In the genomic region with DNA sequence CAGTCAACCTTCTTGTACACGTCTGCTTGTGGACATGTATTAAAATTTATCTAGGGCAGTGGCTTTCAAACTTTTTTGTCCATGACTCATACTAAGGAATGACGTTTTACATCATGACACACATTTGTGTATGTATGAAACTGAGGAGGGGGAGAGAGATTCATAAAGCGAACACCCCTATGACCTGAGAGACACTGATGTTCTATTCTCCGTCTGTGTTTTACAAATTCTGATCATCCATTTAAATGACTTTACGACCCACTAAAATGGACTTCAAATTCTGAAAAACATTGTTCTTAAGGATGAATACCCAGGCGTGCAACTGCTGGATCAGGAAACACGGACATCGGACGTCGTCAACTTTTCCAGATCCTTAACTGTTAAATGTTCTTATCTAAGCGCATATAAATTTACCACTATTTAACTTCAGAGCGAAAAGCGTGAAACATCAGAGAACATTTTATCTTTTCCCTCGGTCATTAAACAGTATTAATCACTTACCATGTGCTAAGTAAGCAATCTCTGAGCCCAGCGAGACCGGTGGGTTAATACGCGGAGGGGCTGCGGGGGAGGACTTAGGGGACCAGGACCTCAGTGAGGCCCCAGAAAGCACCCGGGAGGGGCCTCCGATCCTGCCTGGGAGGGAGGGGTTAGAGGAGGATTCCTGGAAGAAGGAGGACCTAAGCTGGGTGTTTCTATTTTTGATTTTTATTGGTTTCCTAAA, we compare ENCODE assay signal across 8 cellular contexts.
A peak's percentile ranks its signal among the peaks of the same experiment; 100 is the strongest.
DNase-seq lines count a peak whose midpoint lies in the region; ATAC-seq lines count a peak whose summit lies in the region.

No MANE protein-coding gene starts in this region.

- H3K4me3 Mint-ChIP-seq in activated naive CD8-positive, alpha-beta T cell treated with anti-CD3 and anti-CD28 coated beads, Interleukin-2, amount 50 U/mL, for 24 hours, result peak overlapping the region; percentile 71
- peak overlapping the region; percentile 59 for H3K4me3 Mint-ChIP-seq in stimulated activated effector memory CD8-positive, alpha-beta T cell treated with anti-CD3 and anti-CD28 coated beads, Interleukin-12 subunit alpha, Interleukin-12 subunit beta, amount 100 ng/mL, for 72 hours

- H3K27me3 Mint-ChIP-seq in activated naive CD8-positive, alpha-beta T cell treated with anti-CD3 and anti-CD28 coated beads, Interleukin-2, amount 50 U/mL, for 24 hours, result peaks cover 15% of the 10 kb centered on the region

- H3K4me1 Mint-ChIP-seq in activated naive CD8-positive, alpha-beta T cell treated with anti-CD3 and anti-CD28 coated beads, Interleukin-2, amount 50 U/mL, for 24 hours, result peaks cover 17% of the 10 kb centered on the region
- no peaks in the 10 kb centered on the region for H3K4me1 Mint-ChIP-seq in stimulated activated effector memory CD8-positive, alpha-beta T cell treated with anti-CD3 and anti-CD28 coated beads, Interleukin-12 subunit alpha, Interleukin-12 subunit beta, amount 100 ng/mL, for 72 hours

- peak; percentile 3 to 18 for DNase-seq in stimulated activated CD4-positive, alpha-beta T cell treated with anti-CD3 and anti-CD28 coated beads, Interleukin-2, amount 100 ng/mL, for 24 hours
- no peak for DNase-seq in stimulated activated CD4-positive, alpha-beta T cell treated with anti-CD3 and anti-CD28 coated beads, Interleukin-4, amount 100 ng/mL, for 4 hours
- no peak for DNase-seq in activated naive CD8-positive, alpha-beta T cell treated with anti-CD3 and anti-CD28 coated beads, Interleukin-2, amount 50 U/mL, for 24 hours
- DNase-seq in iPS-NIHi7 (ENCODE audit: extremely low spot score) (peak; percentile 37), DMS114 treated with DMSO at 0.1 percent for 48 hours (lab: John Stamatoyannopoulos, UW; ENCODE audit: unreplicated experiment) (no peak)
- DNase-seq in stimulated activated effector memory CD8-positive, alpha-beta T cell treated with anti-CD3 and anti-CD28 coated beads, Interleukin-12 subunit alpha, Interleukin-12 subunit beta, amount 100 ng/mL, for 72 hours (ENCODE audit: low spot score in 2 of 2), result no peak

- no peak for ATAC-seq in activated naive CD8-positive, alpha-beta T cell treated with anti-CD3 and anti-CD28 coated beads, Interleukin-2, amount 50 U/mL, for 24 hours
- ATAC-seq in stimulated activated effector memory CD8-positive, alpha-beta T cell treated with anti-CD3 and anti-CD28 coated beads, Interleukin-12 subunit alpha, Interleukin-12 subunit beta, amount 100 ng/mL, for 72 hours, result peak; percentile 44
- ATAC-seq in GM19467 (IDR thresholded peaks at IDR 0.05; ENCODE audit: unreplicated experiment), result no peak
- no peak for ATAC-seq in GM18517 (IDR thresholded peaks at IDR 0.05; ENCODE audit: unreplicated experiment)

- H3K27ac Mint-ChIP-seq in activated naive CD8-positive, alpha-beta T cell treated with anti-CD3 and anti-CD28 coated beads, Interleukin-2, amount 50 U/mL, for 24 hours, result peak overlapping the region; percentile 19
- H3K27ac Mint-ChIP-seq in stimulated activated effector memory CD8-positive, alpha-beta T cell treated with anti-CD3 and anti-CD28 coated beads, Interleukin-12 subunit alpha, Interleukin-12 subunit beta, amount 100 ng/mL, for 72 hours, result no peak overlapping the region

- H3K9me3 Mint-ChIP-seq in activated naive CD8-positive, alpha-beta T cell treated with anti-CD3 and anti-CD28 coated beads, Interleukin-2, amount 50 U/mL, for 24 hours, result no peaks in the 10 kb centered on the region
- no peaks in the 10 kb centered on the region for H3K9me3 Mint-ChIP-seq in stimulated activated effector memory CD8-positive, alpha-beta T cell treated with anti-CD3 and anti-CD28 coated beads, Interleukin-12 subunit alpha, Interleukin-12 subunit beta, amount 100 ng/mL, for 72 hours

- no peaks in the 10 kb centered on the region for H3K36me3 Mint-ChIP-seq in activated naive CD8-positive, alpha-beta T cell treated with anti-CD3 and anti-CD28 coated beads, Interleukin-2, amount 50 U/mL, for 24 hours (ENCODE audit: low read depth)
- no peaks in the 10 kb centered on the region for H3K36me3 Mint-ChIP-seq in stimulated activated effector memory CD8-positive, alpha-beta T cell treated with anti-CD3 and anti-CD28 coated beads, Interleukin-12 subunit alpha, Interleukin-12 subunit beta, amount 100 ng/mL, for 72 hours

Comparison
In these comparisons a context has a peak if more than half of its experiments do, and no peak if none do; other contexts are left out.
1. DNase-seq: peak in stimulated activated CD4-positive, alpha-beta T cell treated with anti-CD3 and anti-CD28 coated beads, Interleukin-2, amount 100 ng/mL, for 24 hours (2 of 2) and iPS-NIHi7 (single experiment); none in stimulated activated CD4-positive, alpha-beta T cell treated with anti-CD3 and anti-CD28 coated beads, Interleukin-4, amount 100 ng/mL, for 4 hours (0 of 2), activated naive CD8-positive, alpha-beta T cell treated with anti-CD3 and anti-CD28 coated beads, Interleukin-2, amount 50 U/mL, for 24 hours (single experiment), stimulated activated effector memory CD8-positive, alpha-beta T cell treated with anti-CD3 and anti-CD28 coated beads, Interleukin-12 subunit alpha, Interleukin-12 subunit beta, amount 100 ng/mL, for 72 hours (0 of 2) and DMS114 treated with DMSO at 0.1 percent for 48 hours (single experiment).